In the genomic region with DNA sequence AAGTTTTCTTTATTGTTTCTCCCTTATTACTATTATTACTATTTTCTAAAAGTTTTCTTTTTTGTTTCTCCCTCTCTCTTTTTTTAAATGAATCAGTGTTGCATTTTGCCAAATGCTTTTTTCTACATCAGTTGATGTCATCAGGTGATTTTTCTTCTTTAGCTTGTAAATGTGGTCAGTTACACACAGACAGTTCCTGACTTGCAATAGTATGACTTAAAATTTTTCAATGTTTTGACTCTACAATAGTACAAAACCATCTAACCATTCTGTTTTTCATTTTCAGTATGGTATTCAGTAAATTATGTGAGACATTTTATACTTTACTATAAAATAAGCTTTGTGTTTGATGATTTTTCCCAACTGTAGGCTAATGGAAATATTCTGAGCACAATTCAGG, we compare ENCODE assay signal across 37 cellular contexts.
"Had no signal": no experiment of that assay in that cellular context is flagged by ENCODE, and none has a peak within 500 bp of the region (broad histone marks: within the 10 kb centered on the region; RNA-seq: fewer than 3 reads in every experiment).

No MANE protein-coding gene starts in this region.

- H3K27ac Mint-ChIP-seq: activated naive CD4-positive, alpha-beta T cell treated with anti-CD3 and anti-CD28 coated beads for 36 hours; activated naive CD4-positive, alpha-beta T cell treated with anti-CD3 and anti-CD28 coated beads, Interleukin-2, amount 10 ng/mL, durations not matched to agents 7 days and 5 days; activated naive CD4-positive, alpha-beta T cell treated with anti-CD3 and anti-CD28 coated beads, Interleukin-2, amount 50 U/mL, for 24 hours; activated naive CD4-positive, alpha-beta T cell treated with anti-CD3 and anti-CD28 coated beads, Interleukin-2, amount 50 U/mL, for 72 hours; activated naive CD8-positive, alpha-beta T cell; activated naive CD8-positive, alpha-beta T cell treated with anti-CD3 and anti-CD28 coated beads for 36 hours; activated naive CD8-positive, alpha-beta T cell treated with anti-CD3 and anti-CD28 coated beads, Interleukin-2, amount 10 ng/mL, durations not matched to agents 7 days and 5 days; activated naive CD8-positive, alpha-beta T cell treated with anti-CD3 and anti-CD28 coated beads, Interleukin-2, amount 50 U/mL, for 24 hours; activated T-cell treated with anti-CD3 and anti-CD28 coated beads, Interleukin-2, amount 50 U/mL, for 24 hours; activated T-cell treated with anti-CD3 and anti-CD28 coated beads, Interleukin-2, amount 50 U/mL, for 72 hours; activated T-helper 1 cell treated with anti-CD3 and anti-CD28 coated beads, Interleukin-12 subunit alpha, Interleukin-12 subunit beta, Interleukin-2, Interleukin-4 antibody, amounts not matched to agents 30 ng/mL and 10 ng/mL and 1 ng/mL, durations not matched to agents 14 hours and 24 hours and 36 hours; activated T-helper 17 cell treated with anti-CD3 and anti-CD28 coated beads, Interleukin-2, amount 50 U/mL, for 72 hours; activated T-helper 2 cell treated with anti-CD3 and anti-CD28 coated beads, Interferon-gamma antibody, Interleukin-2, Interleukin-4, amounts not matched to agents 10 μg/mL and 5 μg/mL and 100 μg/mL, durations not matched to agents 14 hours and 24 hours and 36 hours; brain had no signal

- ATAC-seq: activated naive CD8-positive, alpha-beta T cell treated with anti-CD3 and anti-CD28 coated beads, Interleukin-2, amount 50 U/mL, for 24 hours; activated T-cell treated with anti-CD3 and anti-CD28 coated beads, Interleukin-2, amount 50 U/mL, for 4 hours; activated T-helper 17 cell treated with anti-CD3 and anti-CD28 coated beads, Interleukin-2, amount 50 U/mL, for 72 hours; body of pancreas had no signal

- DNase-seq: activated effector memory CD4-positive, alpha-beta T cell treated with anti-CD3 and anti-CD28 coated beads, Interleukin-2, amount 50 U/mL, for 16 hours; activated effector memory CD4-positive, alpha-beta T cell treated with Interleukin-2 at 50 U/mL for 16 hours; activated gamma-delta T cell; activated gamma-delta T cell treated with Interleukin-2 at 50 U/mL for 16 hours; activated naive CD4-positive, alpha-beta T cell; activated naive CD4-positive, alpha-beta T cell treated with anti-CD3 and anti-CD28 coated beads for 36 hours; activated naive CD4-positive, alpha-beta T cell treated with anti-CD3 and anti-CD28 coated beads, Interleukin-2, amount 10 ng/mL, durations not matched to agents 7 days and 5 days; activated naive CD4-positive, alpha-beta T cell treated with anti-CD3 and anti-CD28 coated beads, Interleukin-2, amount 50 U/mL, for 16 hours; activated naive CD4-positive, alpha-beta T cell treated with Interleukin-2 at 50 U/mL for 16 hours; activated naive CD8-positive, alpha-beta T cell treated with anti-CD3 and anti-CD28 coated beads for 36 hours; activated naive CD8-positive, alpha-beta T cell treated with anti-CD3 and anti-CD28 coated beads, Interleukin-2, amount 10 ng/mL, durations not matched to agents 7 days and 5 days; activated naive CD8-positive, alpha-beta T cell treated with anti-CD3 and anti-CD28 coated beads, Interleukin-2, amount 50 U/mL, for 24 hours; activated T-cell treated with anti-CD3 and anti-CD28 coated beads, Interleukin-2, amount 50 U/mL, for 1 hour; activated T-cell treated with anti-CD3 and anti-CD28 coated beads, Interleukin-2, amount 50 U/mL, for 24 hours; activated T-cell treated with anti-CD3 and anti-CD28 coated beads, Interleukin-2, amount 50 U/mL, for 4 hours; activated T-cell treated with anti-CD3 and anti-CD28 coated beads, Interleukin-2, amount 50 U/mL, for 48 hours; activated T-cell treated with anti-CD3 and anti-CD28 coated beads, Interleukin-2, amount 50 U/mL, for 72 hours; adrenal gland; amniotic stem cell; amygdala; anterior cingulate cortex; aorta; body of pancreas; brain microvascular endothelial cell; caudate nucleus; central memory CD4-positive, alpha-beta T cell; cerebellar nuclear complex had no signal

- H3K9me3 Mint-ChIP-seq: activated naive CD4-positive, alpha-beta T cell treated with anti-CD3 and anti-CD28 coated beads for 36 hours; activated naive CD4-positive, alpha-beta T cell treated with anti-CD3 and anti-CD28 coated beads, Interleukin-2, amount 10 ng/mL, durations not matched to agents 7 days and 5 days; activated naive CD4-positive, alpha-beta T cell treated with anti-CD3 and anti-CD28 coated beads, Interleukin-2, amount 50 U/mL, for 72 hours; activated T-helper 17 cell treated with anti-CD3 and anti-CD28 coated beads, Interleukin-2, amount 50 U/mL, for 72 hours; activated T-helper 2 cell treated with anti-CD3 and anti-CD28 coated beads, Interferon-gamma antibody, Interleukin-2, Interleukin-4, amounts not matched to agents 10 μg/mL and 5 μg/mL and 100 μg/mL, durations not matched to agents 14 hours and 24 hours and 36 hours had no signal

- FAIRE-seq: astrocyte, bronchial epithelial cell had no signal

- H3K4me3 Mint-ChIP-seq: activated naive CD4-positive, alpha-beta T cell treated with anti-CD3 and anti-CD28 coated beads for 36 hours; activated naive CD4-positive, alpha-beta T cell treated with anti-CD3 and anti-CD28 coated beads, Interleukin-2, amount 10 ng/mL, durations not matched to agents 7 days and 5 days; activated naive CD4-positive, alpha-beta T cell treated with anti-CD3 and anti-CD28 coated beads, Interleukin-2, amount 50 U/mL, for 24 hours; activated naive CD8-positive, alpha-beta T cell; activated naive CD8-positive, alpha-beta T cell treated with anti-CD3 and anti-CD28 coated beads for 36 hours; activated naive CD8-positive, alpha-beta T cell treated with anti-CD3 and anti-CD28 coated beads, Interleukin-2, amount 10 ng/mL, durations not matched to agents 7 days and 5 days; activated naive CD8-positive, alpha-beta T cell treated with anti-CD3 and anti-CD28 coated beads, Interleukin-2, amount 50 U/mL, for 24 hours; activated T-cell treated with anti-CD3 and anti-CD28 coated beads, Interleukin-2, amount 50 U/mL, for 24 hours; activated T-cell treated with anti-CD3 and anti-CD28 coated beads, Interleukin-2, amount 50 U/mL, for 4 hours; activated T-cell treated with anti-CD3 and anti-CD28 coated beads, Interleukin-2, amount 50 U/mL, for 72 hours; activated T-helper 1 cell treated with anti-CD3 and anti-CD28 coated beads, Interleukin-12 subunit alpha, Interleukin-12 subunit beta, Interleukin-2, Interleukin-4 antibody, amounts not matched to agents 30 ng/mL and 10 ng/mL and 1 ng/mL, durations not matched to agents 14 hours and 24 hours and 36 hours; activated T-helper 17 cell treated with anti-CD3 and anti-CD28 coated beads, Interleukin-2, amount 50 U/mL, for 72 hours; brain; central memory CD8-positive, alpha-beta T cell had no signal

- H3K36me3 Mint-ChIP-seq: activated naive CD4-positive, alpha-beta T cell treated with anti-CD3 and anti-CD28 coated beads, Interleukin-2, amount 10 ng/mL, durations not matched to agents 7 days and 5 days; activated naive CD4-positive, alpha-beta T cell treated with anti-CD3 and anti-CD28 coated beads, Interleukin-2, amount 50 U/mL, for 24 hours; activated naive CD8-positive, alpha-beta T cell; activated naive CD8-positive, alpha-beta T cell treated with anti-CD3 and anti-CD28 coated beads for 36 hours; activated naive CD8-positive, alpha-beta T cell treated with anti-CD3 and anti-CD28 coated beads, Interleukin-2, amount 10 ng/mL, durations not matched to agents 7 days and 5 days; brain had no signal

- H3K4me1 Mint-ChIP-seq: central memory CD8-positive, alpha-beta T cell had no signal
